ENCODE assay signal across 9 cellular contexts in genomic region chr19:38853214-38853613, GRCh38. TPM values are rescaled to one million over a fixed set of nuclear protein-coding genes. Genes with fewer than 3 reads are reported as not detected.
DNase-seq lines count a peak whose midpoint lies in the region; ATAC-seq and TF ChIP-seq lines count a peak whose summit lies in the region.
"Had no signal": no experiment of that assay in that cellular context is flagged by ENCODE, and none has a peak within 500 bp of the region (broad histone marks: within the 10 kb centered on the region; RNA-seq: fewer than 3 reads in every experiment).

No MANE protein-coding gene starts in this region.

- peaks cover 3 to 14% (median 7%) of the 10 kb centered on the region in 5 experiments for H3K9me3 Mint-ChIP-seq in brain
- H3K9me3 Mint-ChIP-seq in naive B cell = no peaks in the 10 kb centered on the region

- H3K4me1 Mint-ChIP-seq in brain (peaks cover 29% of the 10 kb centered on the region), naive B cell (peaks cover 41 to 62% (median 57%) of the 10 kb centered on the region in 3 donors)

- peaks cover 4% of the 10 kb centered on the region; the same call in 1 of the 2 replicates for H3K4me1 ChIP-seq in HUES6 (ENCODE audit: control insufficient read depth, insufficient read depth, low read length)

- ATAC-seq in naive B cell (ENCODE audit: low read depth in 2 of 2) = no peak
- no peak for ATAC-seq in HG02884 (IDR thresholded peaks at IDR 0.05; ENCODE audit: unreplicated experiment)
- no peak for ATAC-seq in GM19452 (IDR thresholded peaks at IDR 0.05; ENCODE audit: unreplicated experiment)

- no peaks in the 10 kb centered on the region for H3K27me3 ChIP-seq in HUES6 (ENCODE audit: control insufficient read depth, insufficient read depth, low read length)

- peaks cover 15% of the 10 kb centered on the region for H3K36me3 Mint-ChIP-seq in brain
- no peaks in the 10 kb centered on the region for H3K36me3 Mint-ChIP-seq in naive B cell

- no peak for TF ChIP-seq CTCF in AG09309 (IDR thresholded peaks at IDR 0.05; ENCODE audit: control insufficient read depth, insufficient read depth, low read depth, low read length, missing control alignments)
- no peak for TF ChIP-seq CTCF in brain (conservative IDR thresholded peaks at IDR 0.05)

- H3K4me3 ChIP-seq in AG09309 (ENCODE audit: control insufficient read depth, low read depth, low read length) = peak overlapping the region; percentile 79
- H3K4me3 ChIP-seq in HUES6 (ENCODE audit: low read depth, low read length) = peak overlapping the region; percentile 73

- peaks cover 19% of the 10 kb centered on the region for H3K27me3 Mint-ChIP-seq in brain
- H3K27me3 Mint-ChIP-seq in naive B cell = no peaks in the 10 kb centered on the region

- H3K4me3 Mint-ChIP-seq in brain = peak overlapping the region; percentile 92 to 96 (median 95)
- H3K4me3 Mint-ChIP-seq in naive B cell = peak overlapping the region in 7 of 8 donors; percentile 62 to 98 (median 95)

- H3K27ac Mint-ChIP-seq in brain (peak overlapping the region; percentile 88 to 98 (median 97)), naive B cell (peak overlapping the region; percentile 93 to 99 (median 98))

- H3K36me3 ChIP-seq in HUES6 (ENCODE audit: control insufficient read depth, insufficient read depth, low read length) = peaks cover 9% of the 10 kb centered on the region

- H3K27ac ChIP-seq in HUES6 (ENCODE audit: low read depth, low read length) = no peak overlapping the region

- H3K9me3 ChIP-seq in HUES6 (ENCODE audit: control insufficient read depth, insufficient read depth, low read depth, low read length) = peaks cover 15% of the 10 kb centered on the region

- peak overlapping the region; percentile 82 for H3K9ac ChIP-seq in HUES6 (ENCODE audit: low read length)

- DNase-seq in AG09309 (ENCODE audit: low read depth) (no peak), naive B cell (no peak), islet precursor cell (no peak), NCI-H82 (lab: John Stamatoyannopoulos, UW) (no peak)
- DNase-seq: NCI-H524 treated with DMSO at 0.1 percent for 48 hours had no signal

RNA-seq across cellular contexts. Expression of gene HNRNPL, which starts 3.4 kb away (rescaled TPM):
- polyA plus RNA-seq in brain (ENCODE audit: insufficient read depth, low read depth, low replicate concordance) (465 TPM), naive B cell (ENCODE audit: low read depth in 6 of 6) (100 to 1,000 TPM in 3 of 6 donors, 10 to 100 TPM in 3; 29.0 to 116 (median 99.3) TPM)

RNA-seq across cellular contexts. Expression of gene ECH1, which starts 21.6 kb away (rescaled TPM):
- polyA plus RNA-seq in brain (ENCODE audit: insufficient read depth, low read depth, low replicate concordance) = 280 TPM
- polyA plus RNA-seq in naive B cell (ENCODE audit: low read depth in 6 of 6) = 100 to 1,000 TPM; 234 to 283 (median 274) TPM

RNA-seq across cellular contexts. Expression of gene RINL, which starts 24.9 kb away (rescaled TPM):
- polyA plus RNA-seq in brain (ENCODE audit: insufficient read depth, low read depth, low replicate concordance) = 4.3 TPM
- polyA plus RNA-seq in naive B cell (ENCODE audit: low read depth in 6 of 6) = 10 to 100 TPM; 22.1 to 80.3 (median 50.2) TPM

RNA-seq across cellular contexts. Expression of gene LGALS4, which starts 40.5 kb away (rescaled TPM):
- polyA plus RNA-seq in brain (ENCODE audit: insufficient read depth, low read depth, low replicate concordance) = 0.93 TPM
- 1 to 10 TPM in 1 of 6 donors, not detected in 5; 1.4 TPM for polyA plus RNA-seq in naive B cell (ENCODE audit: low read depth in 6 of 6)

RNA-seq across cellular contexts. Expression of gene SIRT2, which starts 46.2 kb away (rescaled TPM):
- polyA plus RNA-seq in brain (ENCODE audit: insufficient read depth, low read depth, low replicate concordance) = 247 TPM
- 10 to 100 TPM; 43.2 to 64.9 (median 54.4) TPM for polyA plus RNA-seq in naive B cell (ENCODE audit: low read depth in 6 of 6)
